ENCODE assay signal across 10 cellular contexts in genomic region chr2:8234757-8235374, GRCh38.
A peak's percentile ranks its signal among the peaks of the same experiment; 100 is the strongest.
DNase-seq lines count a peak whose midpoint lies in the region; ATAC-seq, FAIRE-seq and TF ChIP-seq lines count a peak whose summit lies in the region.
"Had no signal": no experiment of that assay in that cellular context is flagged by ENCODE, and none has a peak within 500 bp of the region (broad histone marks: within the 10 kb centered on the region; RNA-seq: fewer than 3 reads in every experiment).

No MANE protein-coding gene starts in this region.

- 5% methylated on average over 13 of the region's 13 CpGs for WGBS in GM12878 (ENCODE audit: insufficient coverage, insufficient replicate concordance, low lambda C conversion rate, missing lambda C conversion rate)

- H3K27ac Mint-ChIP-seq in activated T-cell treated with anti-CD3 and anti-CD28 coated beads, Interleukin-2, amount 50 U/mL, for 24 hours: no peak overlapping the region

- DNase-seq in GM12878 (ENCODE audit: low read depth, low spot score) (peak; percentile 90), anterior cingulate cortex (lab: John Stamatoyannopoulos, UW) (no peak), D721Med (ENCODE audit: insufficient read length, low spot score) (no peak)
- DNase-seq in activated naive CD4-positive, alpha-beta T cell treated with anti-CD3 and anti-CD28 coated beads, Interleukin-2, amount 50 U/mL, for 16 hours: no peak
- no peak for DNase-seq in activated T-cell treated with anti-CD3 and anti-CD28 coated beads, Interleukin-2, amount 50 U/mL, for 24 hours

- no peaks in the 10 kb centered on the region for H3K36me3 Mint-ChIP-seq in activated T-cell treated with anti-CD3 and anti-CD28 coated beads, Interleukin-2, amount 50 U/mL, for 24 hours (ENCODE audit: low read depth)

- H3K79me2 ChIP-seq in GM12878 (ENCODE audit: control insufficient read depth, insufficient read depth, low read length): no peaks in the 10 kb centered on the region

- TF ChIP-seq RAD21 in GM12878 (IDR thresholded peaks at IDR 0.05; ENCODE audit: insufficient read depth, low read depth, low read length): no peak

- CTCF ChIA-PET in GM12878 (lab: Yijun Ruan, JAX): interaction anchor here (1.0 to 2.0 kb wide), 11 partner anchors 18 to 510 kb away, joined by 3 to 6 read pairs (median 4); no protein-coding TSS in a partner anchor

- H3K36me3 ChIP-seq in GM12878 (ENCODE audit: control insufficient read depth in 2 of 2, insufficient read depth in 2 of 2, low read length in 1 of 2): no peaks in the 10 kb centered on the region
- H3K36me3 ChIP-seq: thoracic aorta had no signal

- no TSS peak for BruUV-seq in GM12878 (replicated peaks; lab: Mats Ljungman, UMichigan)

- peaks cover 18% of the 10 kb centered on the region for H3K4me1 Mint-ChIP-seq in activated T-cell treated with anti-CD3 and anti-CD28 coated beads, Interleukin-2, amount 50 U/mL, for 24 hours (ENCODE audit: low read depth)

- no peak for TF ChIP-seq CTCF in GM12878 (IDR thresholded peaks at IDR 0.05 in 2 of 3, conservative IDR thresholded peaks at IDR 0.05 in 1 of 3; ENCODE audit: control insufficient read depth in 2 of 3, extremely low read depth in 1 of 3, insufficient read depth in 1 of 3, low read depth in 3 of 3, low read length in 3 of 3)
- TF ChIP-seq CTCF in D721Med (IDR thresholded peaks at IDR 0.05; ENCODE audit: insufficient read depth, missing control alignments): no peak

- H3K4me3 ChIP-seq in GM08714 (ENCODE audit: low read length): peak overlapping the region; percentile 32; the same call in 1 of the 2 replicates
- H3K4me3 ChIP-seq in GM12878: peak overlapping the region; percentile 26; the same call in 1 of the 2 replicates
- H3K4me3 ChIP-seq: thoracic aorta had no signal

- H3K4me3 Mint-ChIP-seq in activated T-cell treated with anti-CD3 and anti-CD28 coated beads, Interleukin-2, amount 50 U/mL, for 24 hours: no peak overlapping the region

- ATAC-seq in GM19463 (IDR thresholded peaks at IDR 0.05; ENCODE audit: unreplicated experiment) (peak; percentile 91), HG03342 (IDR thresholded peaks at IDR 0.05; ENCODE audit: unreplicated experiment) (peak; percentile 89), GM12878 (peak; percentile 88)

- RAD21 ChIA-PET in GM12878 (lab: Charles Lee; ENCODE audit: unreplicated experiment): interaction anchor here (0.7 to 4.1 kb wide), 28 partner anchors 11 to 808 kb away, joined by 3 to 23 read pairs (median 3); no protein-coding TSS in a partner anchor

- H2AFZ ChIP-seq in GM12878 (ENCODE audit: control insufficient read depth, low read depth, low read length): no peak overlapping the region; the same call in 1 of the 2 replicates

- no peak overlapping the region for H3K9ac ChIP-seq in GM12878 (ENCODE audit: control insufficient read depth, insufficient read depth, low read length)

- in situ Hi-C loops in GM12878 (cut with MboI): loop anchor here (10.0 kb wide), 1 partner anchor 450 kb away; the partner anchor contains the start of gene ID2

- H3K9me3 Mint-ChIP-seq in activated T-cell treated with anti-CD3 and anti-CD28 coated beads, Interleukin-2, amount 50 U/mL, for 24 hours: no peaks in the 10 kb centered on the region

- no peaks in the 10 kb centered on the region for H4K20me1 ChIP-seq in GM12878 (ENCODE audit: control insufficient read depth, insufficient read depth)

- POLR2A ChIA-PET in GM12878 (lab: Charles Lee): interaction anchor here (0.6 to 2.8 kb wide), 8 partner anchors 9 to 181 kb away, joined by 3 to 10 read pairs (median 3); no protein-coding TSS in a partner anchor

- no peaks in the 10 kb centered on the region for H3K27me3 ChIP-seq in GM12878 (replicated peaks in 1 of 2; ENCODE audit: control insufficient read depth in 2 of 2, insufficient read depth in 2 of 2, low read length in 1 of 2)

- no peak for TF ChIP-seq POLR2A in GM12878 (IDR thresholded peaks at IDR 0.05; ENCODE audit: low read depth, low read length)

- H3K4me1 ChIP-seq in GM12878 (ENCODE audit: control insufficient read depth, insufficient read depth, low read length): peaks cover 39% of the 10 kb centered on the region

- H3K27me3 Mint-ChIP-seq in activated T-cell treated with anti-CD3 and anti-CD28 coated beads, Interleukin-2, amount 50 U/mL, for 24 hours: peaks cover 14% of the 10 kb centered on the region

- peaks cover 2% of the 10 kb centered on the region for H3K9me3 ChIP-seq in GM12878 (replicated peaks; ENCODE audit: control insufficient read depth, insufficient read depth, low read length)
- H3K9me3 ChIP-seq: thoracic aorta had no signal

- FAIRE-seq in GM12878 (lab: Jason Lieb, UNC) (peak; percentile 84), D721Med (lab: Jason Lieb, UNC) (no peak)
- FAIRE-seq: bronchial epithelial cell had no signal

- intact Hi-C loops in GM12878 (cut with micrococcal nuclease; ENCODE audit: unreplicated experiment): loop anchor here (1.0 to 10.0 kb wide), 10 partner anchors 68 to 800 kb away; partner anchors contain the start of gene ID2

- peak overlapping the region; percentile 64 for H3K4me2 ChIP-seq in GM12878 (ENCODE audit: control insufficient read depth, insufficient read depth)

- peak; percentile 78 to 84 for TF ChIP-seq EP300 in GM12878 (IDR thresholded peaks at IDR 0.05; ENCODE audit: borderline replicate concordance in 1 of 2, control insufficient read depth in 1 of 2, low read depth in 2 of 2, low read length in 2 of 2)

- peak overlapping the region; percentile 41 for H3K27ac ChIP-seq in GM12878 (ENCODE audit: control insufficient read depth, insufficient read depth)
- H3K27ac ChIP-seq: thoracic aorta had no signal

- SMC1A ChIA-PET in GM12878 (lab: Charles Lee; ENCODE audit: uncharacterized antibody, unreplicated experiment): interaction anchor here (0.6 to 9.8 kb wide), 38 partner anchors 11 to 807 kb away, joined by 3 to 125 read pairs (median 4); no protein-coding TSS in a partner anchor

TF ChIP-seq in GM12878, 131 proteins besides CTCF, POLR2A, EP300 and RAD21 (continues in another document):
- TF ChIP-seq ZBTB40 (IDR thresholded peaks at IDR 0.05; ENCODE audit: borderline replicate concordance): 0 out of 2 replicates have a peak, but pooled peaks have one; percentile 10
- TF ChIP-seq, protein P1, sequence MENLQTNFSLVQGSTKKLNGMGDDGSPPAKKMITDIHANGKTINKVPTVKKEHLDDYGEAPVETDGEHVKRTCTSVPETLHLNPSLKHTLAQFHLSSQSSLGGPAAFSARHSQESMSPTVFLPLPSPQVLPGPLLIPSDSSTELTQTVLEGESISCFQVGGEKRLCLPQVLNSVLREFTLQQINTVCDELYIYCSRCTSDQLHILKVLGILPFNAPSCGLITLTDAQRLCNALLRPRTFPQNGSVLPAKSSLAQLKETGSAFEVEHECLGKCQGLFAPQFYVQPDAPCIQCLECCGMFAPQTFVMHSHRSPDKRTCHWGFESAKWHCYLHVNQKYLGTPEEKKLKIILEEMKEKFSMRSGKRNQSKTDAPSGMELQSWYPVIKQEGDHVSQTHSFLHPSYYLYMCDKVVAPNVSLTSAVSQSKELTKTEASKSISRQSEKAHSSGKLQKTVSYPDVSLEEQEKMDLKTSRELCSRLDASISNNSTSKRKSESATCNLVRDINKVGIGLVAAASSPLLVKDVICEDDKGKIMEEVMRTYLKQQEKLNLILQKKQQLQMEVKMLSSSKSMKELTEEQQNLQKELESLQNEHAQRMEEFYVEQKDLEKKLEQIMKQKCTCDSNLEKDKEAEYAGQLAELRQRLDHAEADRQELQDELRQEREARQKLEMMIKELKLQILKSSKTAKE (IDR thresholded peaks at IDR 0.05; ENCODE audit: low read depth, poor library complexity, severe bottlenecking): peak; percentile 80
- TF ChIP-seq EED (IDR thresholded peaks at IDR 0.05; ENCODE audit: low read depth): peak; percentile 94
- peak; percentile 46; the same call in 1 of the 2 replicates for TF ChIP-seq PKNOX1 (IDR thresholded peaks at IDR 0.05)
- TF ChIP-seq KLF5 (IDR thresholded peaks at IDR 0.05; ENCODE audit: partially characterized antibody): peak; percentile 34
- TF ChIP-seq ZNF217 (IDR thresholded peaks at IDR 0.05): peak; percentile 66; the same call in 1 of the 2 replicates
- TF ChIP-seq YY1 (IDR thresholded peaks at IDR 0.05; ENCODE audit: low read depth, low read length): peak; percentile 74
- TF ChIP-seq FOXK2 (IDR thresholded peaks at IDR 0.05): no peak
- TF ChIP-seq NR2C1 (IDR thresholded peaks at IDR 0.05): no peak
